Comparison of ENCODE assay signal across 28 cellular contexts in the genomic region with DNA sequence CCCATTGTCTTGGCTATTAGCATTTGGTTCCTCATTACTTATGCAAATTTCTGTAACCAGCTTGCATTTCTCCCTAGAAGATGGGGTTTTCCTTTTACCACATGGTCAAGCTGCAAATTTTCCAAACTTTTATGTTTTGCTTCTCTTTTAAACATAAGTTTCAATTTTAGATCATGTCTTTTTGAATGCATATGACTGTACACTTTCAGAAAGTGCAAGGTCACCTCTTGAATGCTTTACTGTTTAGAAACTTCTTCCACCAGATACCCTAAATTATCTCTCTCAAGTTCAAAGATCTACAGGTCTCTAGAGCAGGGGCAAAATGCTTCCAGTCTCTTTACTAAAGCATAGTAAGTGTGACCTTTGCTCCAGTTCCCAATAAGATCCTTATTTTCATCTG.
"Had no signal": no experiment of that assay in that cellular context is flagged by ENCODE, and none has a peak within 500 bp of the region (broad histone marks: within the 10 kb centered on the region; RNA-seq: fewer than 3 reads in every experiment).

No MANE protein-coding gene starts in this region.

- DNase-seq: colonic mucosa; cortex of kidney; dermis blood vessel endothelial cell; dorsolateral prefrontal cortex; effector CD4-positive, alpha-beta T cell; effector CD8-positive, alpha-beta T cell; effector memory CD4-positive, alpha-beta T cell; effector memory CD8-positive, alpha-beta T cell; endodermal cell; erythroblast; esophagus squamous epithelium; foreskin fibroblast; foreskin keratinocyte; foreskin melanocyte; gastrocnemius medialis; glutamatergic neuron; head of caudate nucleus; heart left ventricle; heart right ventricle had no signal

- H3K9me3 ChIP-seq: colonic mucosa, esophagus squamous epithelium, gastrocnemius medialis had no signal

- FAIRE-seq: colon, endometrium, endothelial cell of umbilical vein, frontal cortex had no signal

- H3K4me3 ChIP-seq: colonic mucosa, coronary artery, dorsolateral prefrontal cortex, esophagus muscularis mucosa, esophagus squamous epithelium, gastrocnemius medialis, gastroesophageal sphincter, heart left ventricle, heart right ventricle had no signal

- H3K36me3 ChIP-seq: colonic mucosa, esophagus muscularis mucosa, esophagus squamous epithelium, gastrocnemius medialis, gastroesophageal sphincter, heart left ventricle, heart right ventricle had no signal

- H3K27ac ChIP-seq: colonic mucosa, coronary artery, dorsolateral prefrontal cortex, epithelial cell of prostate, esophagus muscularis mucosa, esophagus squamous epithelium, foreskin keratinocyte, gastrocnemius medialis, gastroesophageal sphincter, heart left ventricle, heart right ventricle had no signal

- ATAC-seq: effector memory CD8-positive, alpha-beta T cell; esophagus mucosa; foreskin keratinocyte; gastrocnemius medialis; gastroesophageal sphincter; heart left ventricle; heart right ventricle had no signal

- H3K27me3 ChIP-seq: colonic mucosa, dorsolateral prefrontal cortex, esophagus muscularis mucosa, esophagus squamous epithelium, foreskin keratinocyte, gastrocnemius medialis, gastroesophageal sphincter, heart left ventricle, heart right ventricle had no signal

- H3K4me1 ChIP-seq: colonic mucosa, esophagus muscularis mucosa, esophagus squamous epithelium, foreskin keratinocyte, gastrocnemius medialis, gastroesophageal sphincter, heart left ventricle, heart right ventricle had no signal
